Comparison of ENCODE assay signal across 1 cellular context in the genomic region with DNA sequence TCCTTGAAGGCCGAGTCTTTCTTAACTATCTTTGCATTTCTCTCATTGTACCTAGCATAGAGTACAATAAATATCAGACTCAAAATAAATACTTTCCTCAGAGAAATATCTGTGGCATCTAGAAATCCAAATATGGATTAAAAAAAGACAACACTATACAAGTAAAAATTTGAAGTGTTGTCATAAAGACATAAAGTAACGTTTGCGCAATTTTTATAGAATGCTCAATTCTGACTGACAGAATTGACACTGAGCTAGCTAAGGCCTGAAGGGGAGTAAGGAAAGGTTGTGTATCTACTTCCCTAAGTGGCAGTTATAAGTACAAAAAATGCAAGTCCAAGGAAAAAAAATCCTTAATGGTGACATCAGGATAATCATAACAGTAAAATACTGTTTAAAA.
TF ChIP-seq lines count a peak whose summit lies in the region.

No MANE protein-coding gene starts in this region.

TF ChIP-seq in HepG2, 621 proteins besides CTCF, POLR2A, EP300 and RAD21:
- TF ChIP-seq, protein P1, sequence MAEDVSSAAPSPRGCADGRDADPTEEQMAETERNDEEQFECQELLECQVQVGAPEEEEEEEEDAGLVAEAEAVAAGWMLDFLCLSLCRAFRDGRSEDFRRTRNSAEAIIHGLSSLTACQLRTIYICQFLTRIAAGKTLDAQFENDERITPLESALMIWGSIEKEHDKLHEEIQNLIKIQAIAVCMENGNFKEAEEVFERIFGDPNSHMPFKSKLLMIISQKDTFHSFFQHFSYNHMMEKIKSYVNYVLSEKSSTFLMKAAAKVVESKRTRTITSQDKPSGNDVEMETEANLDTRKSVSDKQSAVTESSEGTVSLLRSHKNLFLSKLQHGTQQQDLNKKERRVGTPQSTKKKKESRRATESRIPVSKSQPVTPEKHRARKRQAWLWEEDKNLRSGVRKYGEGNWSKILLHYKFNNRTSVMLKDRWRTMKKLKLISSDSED (CRISPR knock-in tag; IDR thresholded peaks at IDR 0.05) = no peak
- no peak for TF ChIP-seq IRX3 (CRISPR knock-in tag; IDR thresholded peaks at IDR 0.05; ENCODE audit: borderline replicate concordance, low read depth)
- no peak for TF ChIP-seq ZNF282 (IDR thresholded peaks at IDR 0.05; ENCODE audit: partially characterized antibody)
- TF ChIP-seq ZNF382 (CRISPR knock-in tag; IDR thresholded peaks at IDR 0.05; ENCODE audit: borderline replicate concordance) = no peak
- TF ChIP-seq ZNF768 (CRISPR knock-in tag; IDR thresholded peaks at IDR 0.05) = no peak
- no peak for TF ChIP-seq REL (CRISPR knock-in tag; conservative IDR thresholded peaks at IDR 0.05)
- TF ChIP-seq ZNF234 (CRISPR knock-in tag; conservative IDR thresholded peaks at IDR 0.05) = no peak
- TF ChIP-seq, protein P2, sequence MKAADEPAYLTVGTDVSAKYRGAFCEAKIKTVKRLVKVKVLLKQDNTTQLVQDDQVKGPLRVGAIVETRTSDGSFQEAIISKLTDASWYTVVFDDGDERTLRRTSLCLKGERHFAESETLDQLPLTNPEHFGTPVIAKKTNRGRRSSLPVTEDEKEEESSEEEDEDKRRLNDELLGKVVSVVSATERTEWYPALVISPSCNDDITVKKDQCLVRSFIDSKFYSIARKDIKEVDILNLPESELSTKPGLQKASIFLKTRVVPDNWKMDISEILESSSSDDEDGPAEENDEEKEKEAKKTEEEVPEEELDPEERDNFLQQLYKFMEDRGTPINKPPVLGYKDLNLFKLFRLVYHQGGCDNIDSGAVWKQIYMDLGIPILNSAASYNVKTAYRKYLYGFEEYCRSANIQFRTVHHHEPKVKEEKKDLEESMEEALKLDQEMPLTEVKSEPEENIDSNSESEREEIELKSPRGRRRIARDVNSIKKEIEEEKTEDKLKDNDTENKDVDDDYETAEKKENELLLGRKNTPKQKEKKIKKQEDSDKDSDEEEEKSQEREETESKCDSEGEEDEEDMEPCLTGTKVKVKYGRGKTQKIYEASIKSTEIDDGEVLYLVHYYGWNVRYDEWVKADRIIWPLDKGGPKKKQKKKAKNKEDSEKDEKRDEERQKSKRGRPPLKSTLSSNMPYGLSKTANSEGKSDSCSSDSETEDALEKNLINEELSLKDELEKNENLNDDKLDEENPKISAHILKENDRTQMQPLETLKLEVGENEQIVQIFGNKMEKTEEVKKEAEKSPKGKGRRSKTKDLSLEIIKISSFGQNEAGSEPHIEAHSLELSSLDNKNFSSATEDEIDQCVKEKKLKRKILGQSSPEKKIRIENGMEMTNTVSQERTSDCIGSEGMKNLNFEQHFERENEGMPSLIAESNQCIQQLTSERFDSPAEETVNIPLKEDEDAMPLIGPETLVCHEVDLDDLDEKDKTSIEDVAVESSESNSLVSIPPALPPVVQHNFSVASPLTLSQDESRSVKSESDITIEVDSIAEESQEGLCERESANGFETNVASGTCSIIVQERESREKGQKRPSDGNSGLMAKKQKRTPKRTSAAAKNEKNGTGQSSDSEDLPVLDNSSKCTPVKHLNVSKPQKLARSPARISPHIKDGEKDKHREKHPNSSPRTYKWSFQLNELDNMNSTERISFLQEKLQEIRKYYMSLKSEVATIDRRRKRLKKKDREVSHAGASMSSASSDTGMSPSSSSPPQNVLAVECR (CRISPR knock-in tag; IDR thresholded peaks at IDR 0.05; ENCODE audit: borderline replicate concordance) = no peak
- TF ChIP-seq, protein P3, sequence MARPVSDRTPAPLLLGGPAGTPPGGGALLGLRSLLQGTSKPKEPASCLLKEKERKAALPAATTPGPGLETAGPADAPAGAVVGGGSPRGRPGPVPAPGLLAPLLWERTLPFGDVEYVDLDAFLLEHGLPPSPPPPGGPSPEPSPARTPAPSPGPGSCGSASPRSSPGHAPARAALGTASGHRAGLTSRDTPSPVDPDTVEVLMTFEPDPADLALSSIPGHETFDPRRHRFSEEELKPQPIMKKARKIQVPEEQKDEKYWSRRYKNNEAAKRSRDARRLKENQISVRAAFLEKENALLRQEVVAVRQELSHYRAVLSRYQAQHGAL (CRISPR knock-in tag; IDR thresholded peaks at IDR 0.05; ENCODE audit: not compliant biosample characterization) = no peak
- TF ChIP-seq ZKSCAN1 (IDR thresholded peaks at IDR 0.05; ENCODE audit: low read length) = no peak
- TF ChIP-seq, protein P4, sequence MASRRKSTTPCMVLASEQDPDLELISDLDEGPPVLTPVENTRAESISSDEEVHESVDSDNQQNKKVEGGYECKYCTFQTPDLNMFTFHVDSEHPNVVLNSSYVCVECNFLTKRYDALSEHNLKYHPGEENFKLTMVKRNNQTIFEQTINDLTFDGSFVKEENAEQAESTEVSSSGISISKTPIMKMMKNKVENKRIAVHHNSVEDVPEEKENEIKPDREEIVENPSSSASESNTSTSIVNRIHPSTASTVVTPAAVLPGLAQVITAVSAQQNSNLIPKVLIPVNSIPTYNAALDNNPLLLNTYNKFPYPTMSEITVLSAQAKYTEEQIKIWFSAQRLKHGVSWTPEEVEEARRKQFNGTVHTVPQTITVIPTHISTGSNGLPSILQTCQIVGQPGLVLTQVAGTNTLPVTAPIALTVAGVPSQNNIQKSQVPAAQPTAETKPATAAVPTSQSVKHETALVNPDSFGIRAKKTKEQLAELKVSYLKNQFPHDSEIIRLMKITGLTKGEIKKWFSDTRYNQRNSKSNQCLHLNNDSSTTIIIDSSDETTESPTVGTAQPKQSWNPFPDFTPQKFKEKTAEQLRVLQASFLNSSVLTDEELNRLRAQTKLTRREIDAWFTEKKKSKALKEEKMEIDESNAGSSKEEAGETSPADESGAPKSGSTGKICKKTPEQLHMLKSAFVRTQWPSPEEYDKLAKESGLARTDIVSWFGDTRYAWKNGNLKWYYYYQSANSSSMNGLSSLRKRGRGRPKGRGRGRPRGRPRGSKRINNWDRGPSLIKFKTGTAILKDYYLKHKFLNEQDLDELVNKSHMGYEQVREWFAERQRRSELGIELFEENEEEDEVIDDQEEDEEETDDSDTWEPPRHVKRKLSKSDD (CRISPR knock-in tag; IDR thresholded peaks at IDR 0.05; ENCODE audit: low read depth) = no peak
- TF ChIP-seq, protein P5, sequence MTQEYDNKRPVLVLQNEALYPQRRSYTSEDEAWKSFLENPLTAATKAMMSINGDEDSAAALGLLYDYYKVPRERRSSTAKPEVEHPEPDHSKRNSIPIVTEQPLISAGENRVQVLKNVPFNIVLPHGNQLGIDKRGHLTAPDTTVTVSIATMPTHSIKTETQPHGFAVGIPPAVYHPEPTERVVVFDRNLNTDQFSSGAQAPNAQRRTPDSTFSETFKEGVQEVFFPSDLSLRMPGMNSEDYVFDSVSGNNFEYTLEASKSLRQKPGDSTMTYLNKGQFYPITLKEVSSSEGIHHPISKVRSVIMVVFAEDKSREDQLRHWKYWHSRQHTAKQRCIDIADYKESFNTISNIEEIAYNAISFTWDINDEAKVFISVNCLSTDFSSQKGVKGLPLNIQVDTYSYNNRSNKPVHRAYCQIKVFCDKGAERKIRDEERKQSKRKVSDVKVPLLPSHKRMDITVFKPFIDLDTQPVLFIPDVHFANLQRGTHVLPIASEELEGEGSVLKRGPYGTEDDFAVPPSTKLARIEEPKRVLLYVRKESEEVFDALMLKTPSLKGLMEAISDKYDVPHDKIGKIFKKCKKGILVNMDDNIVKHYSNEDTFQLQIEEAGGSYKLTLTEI (CRISPR knock-in tag; conservative IDR thresholded peaks at IDR 0.05) = no peak
- TF ChIP-seq, protein P6, sequence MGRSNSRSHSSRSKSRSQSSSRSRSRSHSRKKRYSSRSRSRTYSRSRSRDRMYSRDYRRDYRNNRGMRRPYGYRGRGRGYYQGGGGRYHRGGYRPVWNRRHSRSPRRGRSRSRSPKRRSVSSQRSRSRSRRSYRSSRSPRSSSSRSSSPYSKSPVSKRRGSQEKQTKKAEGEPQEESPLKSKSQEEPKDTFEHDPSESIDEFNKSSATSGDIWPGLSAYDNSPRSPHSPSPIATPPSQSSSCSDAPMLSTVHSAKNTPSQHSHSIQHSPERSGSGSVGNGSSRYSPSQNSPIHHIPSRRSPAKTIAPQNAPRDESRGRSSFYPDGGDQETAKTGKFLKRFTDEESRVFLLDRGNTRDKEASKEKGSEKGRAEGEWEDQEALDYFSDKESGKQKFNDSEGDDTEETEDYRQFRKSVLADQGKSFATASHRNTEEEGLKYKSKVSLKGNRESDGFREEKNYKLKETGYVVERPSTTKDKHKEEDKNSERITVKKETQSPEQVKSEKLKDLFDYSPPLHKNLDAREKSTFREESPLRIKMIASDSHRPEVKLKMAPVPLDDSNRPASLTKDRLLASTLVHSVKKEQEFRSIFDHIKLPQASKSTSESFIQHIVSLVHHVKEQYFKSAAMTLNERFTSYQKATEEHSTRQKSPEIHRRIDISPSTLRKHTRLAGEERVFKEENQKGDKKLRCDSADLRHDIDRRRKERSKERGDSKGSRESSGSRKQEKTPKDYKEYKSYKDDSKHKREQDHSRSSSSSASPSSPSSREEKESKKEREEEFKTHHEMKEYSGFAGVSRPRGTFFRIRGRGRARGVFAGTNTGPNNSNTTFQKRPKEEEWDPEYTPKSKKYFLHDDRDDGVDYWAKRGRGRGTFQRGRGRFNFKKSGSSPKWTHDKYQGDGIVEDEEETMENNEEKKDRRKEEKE (IDR thresholded peaks at IDR 0.05) = no peak
- TF ChIP-seq ZNF431 (CRISPR knock-in tag; IDR thresholded peaks at IDR 0.05; ENCODE audit: borderline replicate concordance, low read depth) = no peak
- TF ChIP-seq RARA (CRISPR knock-in tag; IDR thresholded peaks at IDR 0.05) = no peak
- TF ChIP-seq ZBTB7B (CRISPR knock-in tag; IDR thresholded peaks at IDR 0.05) = no peak
- TF ChIP-seq ZBTB21 (CRISPR knock-in tag; IDR thresholded peaks at IDR 0.05) = no peak
- TF ChIP-seq, protein P7, sequence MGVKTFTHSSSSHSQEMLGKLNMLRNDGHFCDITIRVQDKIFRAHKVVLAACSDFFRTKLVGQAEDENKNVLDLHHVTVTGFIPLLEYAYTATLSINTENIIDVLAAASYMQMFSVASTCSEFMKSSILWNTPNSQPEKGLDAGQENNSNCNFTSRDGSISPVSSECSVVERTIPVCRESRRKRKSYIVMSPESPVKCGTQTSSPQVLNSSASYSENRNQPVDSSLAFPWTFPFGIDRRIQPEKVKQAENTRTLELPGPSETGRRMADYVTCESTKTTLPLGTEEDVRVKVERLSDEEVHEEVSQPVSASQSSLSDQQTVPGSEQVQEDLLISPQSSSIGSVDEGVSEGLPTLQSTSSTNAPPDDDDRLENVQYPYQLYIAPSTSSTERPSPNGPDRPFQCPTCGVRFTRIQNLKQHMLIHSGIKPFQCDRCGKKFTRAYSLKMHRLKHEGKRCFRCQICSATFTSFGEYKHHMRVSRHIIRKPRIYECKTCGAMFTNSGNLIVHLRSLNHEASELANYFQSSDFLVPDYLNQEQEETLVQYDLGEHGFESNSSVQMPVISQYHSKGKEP (CRISPR knock-in tag; IDR thresholded peaks at IDR 0.05) = no peak
- no peak for TF ChIP-seq ZNF543 (CRISPR knock-in tag; IDR thresholded peaks at IDR 0.05)
